Comparison of ENCODE assay signal across 8 cellular contexts in genomic region chr20:47784599-47785320, GRCh38. TPM values are rescaled to one million over a fixed set of nuclear protein-coding genes. Genes with fewer than 3 reads are reported as not detected.
DNase-seq lines count a peak whose midpoint lies in the region; ATAC-seq, FAIRE-seq and TF ChIP-seq lines count a peak whose summit lies in the region.

No MANE protein-coding gene starts in this region.

- peak overlapping the region; percentile 84 for H3K4me3 Mint-ChIP-seq in Calu3 (ENCODE audit: low read depth, unreplicated experiment)

- H3K27me3 ChIP-seq in MG63 (peaks cover 25% of the 10 kb centered on the region), right lobe of liver (no peaks in the 10 kb centered on the region), thyroid gland (no peaks in the 10 kb centered on the region)

- no peaks in the 10 kb centered on the region for H3K27me3 Mint-ChIP-seq in Calu3 (ENCODE audit: unreplicated experiment)

- H3K4me3 ChIP-seq in MG63 = peak overlapping the region; percentile 38
- H3K4me3 ChIP-seq in choroid plexus epithelial cell (ENCODE audit: low read depth, low read length) = peak overlapping the region; percentile 50
- H3K4me3 ChIP-seq in right lobe of liver = peak overlapping the region; percentile 35 to 55 (median 49)
- H3K4me3 ChIP-seq in thyroid gland (replicated peaks in 1 of 3) = peak overlapping the region in 2 of 3 donors; percentile 27 to 45

- ATAC-seq in right lobe of liver = peak; percentile 12 to 37 (median 28)

- H3K4me1 ChIP-seq in right lobe of liver (peaks cover 0 to 16% (median 2%) of the 10 kb centered on the region in 4 donors), thyroid gland (peaks cover 8 to 30% of the 10 kb centered on the region in 2 donors)

- TF ChIP-seq POLR2A in right lobe of liver (IDR thresholded peaks at IDR 0.05) = no peak
- no peak for TF ChIP-seq POLR2A in thyroid gland (IDR thresholded peaks at IDR 0.05)
- TF ChIP-seq POLR2A in GM12892 (IDR thresholded peaks at IDR 0.05; ENCODE audit: low read depth, low read length) = no peak
- TF ChIP-seq POLR2A in erythroblast (IDR thresholded peaks at IDR 0.05; ENCODE audit: low read length) = no peak

- H3K36me3 ChIP-seq in MG63 (no peaks in the 10 kb centered on the region), right lobe of liver (no peaks in the 10 kb centered on the region), thyroid gland (no peaks in the 10 kb centered on the region)

- DNase-seq in Calu3 = peak; percentile 60
- DNase-seq in MG63 = peak; percentile 39
- DNase-seq in choroid plexus epithelial cell (ENCODE audit: low read depth) = peak; percentile 36
- peak; percentile 37 to 62 (median 60) for DNase-seq in right lobe of liver
- peak; percentile 21 to 47 for DNase-seq in thyroid gland
- DNase-seq in C1 segment of cervical spinal cord (lab: John Stamatoyannopoulos, UW) = no peak
- DNase-seq in GM12892 (ENCODE audit: insufficient read length) = no peak
- no peak for DNase-seq in erythroblast (lab: John Stamatoyannopoulos, UW)

- H3K27ac Mint-ChIP-seq in Calu3 (ENCODE audit: unreplicated experiment) = no peak overlapping the region

- H3K36me3 Mint-ChIP-seq in Calu3 (ENCODE audit: insufficient read depth, unreplicated experiment) = peaks cover 25% of the 10 kb centered on the region

- peak; percentile 48 for TF ChIP-seq CTCF in Calu3 (IDR thresholded peaks at IDR 0.05; ENCODE audit: unreplicated experiment)
- TF ChIP-seq CTCF in choroid plexus epithelial cell (conservative IDR thresholded peaks at IDR 0.05; ENCODE audit: low read depth, low read length) = peak; percentile 18
- TF ChIP-seq CTCF in right lobe of liver (IDR thresholded peaks at IDR 0.05) = peak in 1 of 4 donors; percentile 17
- TF ChIP-seq CTCF in thyroid gland (IDR thresholded peaks at IDR 0.05) = peak in 2 of 6 experiments; percentile 7 to 30

- H3K4me1 Mint-ChIP-seq in Calu3 (ENCODE audit: low read depth, unreplicated experiment) = peaks cover 36% of the 10 kb centered on the region

- no TSS peak for BruUV-seq in Calu3 (replicated peaks; lab: Mats Ljungman, UMichigan)

- no peaks in the 10 kb centered on the region for H3K9me3 Mint-ChIP-seq in Calu3 (ENCODE audit: low read depth, unreplicated experiment)

- FAIRE-seq in GM12892 (lab: Jason Lieb, UNC) = no peak

- CTCF ChIA-PET in Calu3 (lab: Charles Lee) = interaction anchor here (1.6 kb wide), 3 partner anchors 11 to 510 kb away, joined by 4 to 6 read pairs (median 5); no protein-coding TSS in a partner anchor

- H3K27ac ChIP-seq in right lobe of liver = no peak overlapping the region
- peak overlapping the region in 2 of 3 donors; percentile 46 to 61 for H3K27ac ChIP-seq in thyroid gland

- WGBS in right lobe of liver (ENCODE audit: insufficient coverage, low coverage, low lambda C conversion rate, missing lambda C conversion rate) = 0% methylated on average over 21 of the region's 69 CpGs
- 0 to 1% methylated on average over 18 to 24 of the region's 69 CpGs for WGBS in thyroid gland, 2 donors

- H3K9me3 ChIP-seq in MG63 = no peaks in the 10 kb centered on the region
- H3K9me3 ChIP-seq in right lobe of liver = no peaks in the 10 kb centered on the region
- no peaks in the 10 kb centered on the region for H3K9me3 ChIP-seq in thyroid gland

- intact Hi-C loops in Calu3 (cut with micrococcal nuclease; ENCODE audit: unreplicated experiment) (loop anchor here (5.0 to 10.0 kb wide), 2 partner anchors 73 to 190 kb away; no protein-coding TSS in a partner anchor), right lobe of liver (cut with DNase I) (loop anchor here in 1 of 2 donors (10.0 kb wide), 1 partner anchor 110 kb away; no protein-coding TSS in a partner anchor), thyroid gland (cut with DNase I) (loop anchor here (10.0 kb wide), 1 partner anchor 840 kb away; no protein-coding TSS in a partner anchor)

RNA-seq across cellular contexts. Expression of gene SULF2, which starts 0.5 kb away (rescaled TPM):
- total RNA-seq in Calu3 (2022) (112 and 120 TPM in 2 replicates), right lobe of liver (10 to 100 TPM in 5 of 6 experiments, 1 to 10 TPM in 1; 6.1 to 92.0 (median 48.3) TPM), thyroid gland (10 to 100 TPM; 39.4 to 90.6 (median 55.4) TPM)
- total RNA-seq in MG63 (2014; rRNA removed; shearing (Covaris generic); ENCODE audit: low replicate concordance) = 0.20 and 2.0 TPM in 2 replicates
- polyA plus RNA-seq in GM12892 (2012; ENCODE audit: missing spikeins) = 4.6 TPM

Comparison
In these comparisons a context has a peak if more than half of its experiments do, and no peak if none do; other contexts are left out.
1. DNase-seq: peak in Calu3 (single experiment), MG63 (single experiment), choroid plexus epithelial cell (single experiment), right lobe of liver (3 of 3) and thyroid gland (2 of 2); none in C1 segment of cervical spinal cord (0 of 14), GM12892 (single experiment) and erythroblast (0 of 2).
2. H3K27ac ChIP-seq: peak in thyroid gland (2 of 3); none in right lobe of liver (0 of 3).
3. Peak in every context shown above with its lines, with median percentiles within 50 percentile points of each other: H3K4me3 ChIP-seq.